Comparison of ENCODE assay signal across 8 cellular contexts in the genomic region with DNA sequence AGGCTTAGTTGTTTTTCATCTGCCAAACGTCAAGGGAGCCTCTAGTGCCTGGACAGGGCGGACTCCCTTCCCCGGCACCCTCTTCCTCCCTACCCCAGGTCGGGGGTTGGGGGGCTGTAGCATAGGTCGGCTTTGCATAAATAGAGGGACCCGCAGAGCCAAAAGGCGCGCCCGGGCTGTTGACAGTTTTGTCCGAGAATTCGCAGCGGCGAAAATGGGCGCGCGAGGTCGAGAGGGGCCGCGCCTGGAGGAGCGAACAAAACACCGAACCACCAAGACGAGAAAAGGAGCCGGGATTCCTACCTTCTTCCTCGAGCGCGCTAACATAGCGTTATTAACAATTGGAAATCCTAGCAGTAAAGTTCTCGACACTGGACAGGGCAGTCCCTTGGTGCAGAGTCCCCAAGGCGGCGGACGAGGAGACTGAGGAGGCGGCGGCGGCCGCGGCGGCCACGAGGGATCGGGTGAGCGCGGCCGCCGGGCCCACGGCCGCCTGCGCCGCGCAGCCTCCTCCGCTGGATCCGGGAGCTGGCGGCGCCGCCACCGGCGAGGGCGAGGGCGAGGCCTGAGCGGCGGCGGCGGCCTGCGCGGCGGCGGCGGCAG. TPM values are rescaled to one million over a fixed set of nuclear protein-coding genes. Genes with fewer than 3 reads are reported as not detected.
DNase-seq lines count a peak whose midpoint lies in the region; ATAC-seq and TF ChIP-seq lines count a peak whose summit lies in the region.

No MANE protein-coding gene starts in this region.

- H3K9me3 Mint-ChIP-seq in neural crest cell, result no peaks in the 10 kb centered on the region

- peak overlapping the region; percentile 84 for H3K4me3 Mint-ChIP-seq in neural crest cell

- peak; percentile 27 for DNase-seq in EL
- peak; percentile 14 for DNase-seq in NCI-H1105 treated with DMSO at 0.1 percent for 48 hours (lab: John Stamatoyannopoulos, UW)
- DNase-seq in cardiac fibroblast (ENCODE audit: low read depth in 2 of 2), result peak in 1 of 2 donors; percentile 20
- DNase-seq in neural crest cell (ENCODE audit: low read depth, low spot score), result no peak
- no peak for DNase-seq in DMS114 treated with DMSO at 0.1 percent for 48 hours (lab: John Stamatoyannopoulos, UW; ENCODE audit: unreplicated experiment)
- DNase-seq in GF-D8 (lab: John Stamatoyannopoulos, UW), result no peak

- H3K27me3 Mint-ChIP-seq in neural crest cell (ENCODE audit: low read depth), result peaks cover 91% of the 10 kb centered on the region

- H3K4me1 Mint-ChIP-seq in neural crest cell, result peaks cover 21% of the 10 kb centered on the region

- no peak for ATAC-seq in GM18498 (IDR thresholded peaks at IDR 0.05; ENCODE audit: unreplicated experiment)
- no peak for ATAC-seq in GM21576 (IDR thresholded peaks at IDR 0.05; ENCODE audit: unreplicated experiment)

- peaks cover 3% of the 10 kb centered on the region for H3K36me3 Mint-ChIP-seq in neural crest cell (ENCODE audit: low read depth)

- no peak overlapping the region for H3K27ac Mint-ChIP-seq in neural crest cell (ENCODE audit: unreplicated experiment)

- peak overlapping the region; percentile 46 to 57 for H3K4me3 ChIP-seq in cardiac fibroblast (replicated peaks in 1 of 2; ENCODE audit: low read depth in 2 of 2, low read length in 2 of 2)

- TF ChIP-seq CTCF in cardiac fibroblast (IDR thresholded peaks at IDR 0.05; ENCODE audit: low read depth, low read length) (no peak), neural crest cell (conservative IDR thresholded peaks at IDR 0.05) (no peak)

RNA-seq across cellular contexts. Expression of a gene that starts 1.8 kb away (rescaled TPM):
- 0.28 and 0.39 TPM in 2 replicates for total RNA-seq in neural crest cell

RNA-seq across cellular contexts. Expression of a gene that starts 51.5 kb away (rescaled TPM):
- total RNA-seq in neural crest cell, result 589 and 641 TPM in 2 replicates

Comparison
In these comparisons a context has a peak if more than half of its experiments do, and no peak if none do; other contexts are left out.
1. DNase-seq: peak in EL (single experiment) and NCI-H1105 treated with DMSO at 0.1 percent for 48 hours (single experiment); none in neural crest cell (single experiment), DMS114 treated with DMSO at 0.1 percent for 48 hours (single experiment) and GF-D8 (single experiment).